ENCODE assay signal across 16 cellular contexts in the genomic region with DNA sequence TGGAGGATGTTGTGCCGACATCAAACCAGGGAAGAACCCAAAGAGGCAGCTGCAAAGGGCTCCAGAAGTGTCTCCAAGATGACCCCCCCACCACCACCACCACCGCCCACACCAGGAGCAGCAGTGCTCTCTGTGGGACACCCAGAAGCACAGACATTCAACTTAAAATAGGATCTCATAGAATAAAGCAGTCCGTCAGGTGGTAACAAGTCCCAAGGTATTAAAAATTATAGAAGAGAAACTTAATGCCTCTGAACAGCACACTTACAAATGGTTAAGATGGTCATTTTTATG.
DNase-seq lines count a peak whose midpoint lies in the region; ATAC-seq, FAIRE-seq and TF ChIP-seq lines count a peak whose summit lies in the region.
"Had no signal": no experiment of that assay in that cellular context is flagged by ENCODE, and none has a peak within 500 bp of the region (broad histone marks: within the 10 kb centered on the region; RNA-seq: fewer than 3 reads in every experiment).

No MANE protein-coding gene starts in this region.

- intact Hi-C loops in HepG2 (cut with micrococcal nuclease; ENCODE audit: unreplicated experiment) = no loop called here

- H3K9me3 ChIP-seq in OCI-LY1 (ENCODE audit: low read length) = peaks cover 2% of the 10 kb centered on the region
- peaks cover 4% of the 10 kb centered on the region for H3K9me3 ChIP-seq in HepG2 (ENCODE audit: low read length)
- peaks cover 3% of the 10 kb centered on the region for H3K9me3 ChIP-seq in WERI-Rb-1 (ENCODE audit: severe bottlenecking)
- H3K9me3 ChIP-seq: right atrium auricular region had no signal

- no peak for FAIRE-seq in HepG2 (lab: Jason Lieb, UNC)
- FAIRE-seq: frontal cortex, G401.6 had no signal

- peak overlapping the region; percentile 61 for H3K9ac ChIP-seq in OCI-LY1 (ENCODE audit: low read length)
- 0 out of 2 replicates have a peak overlapping the region, but pooled peaks have one; percentile 41 for H3K9ac ChIP-seq in HepG2 (ENCODE audit: insufficient read depth, low read depth, low read length)

- H3K4me2 ChIP-seq in OCI-LY1 (ENCODE audit: low read length) (peak overlapping the region; percentile 55), HepG2 (ENCODE audit: low read depth, low read length) (peak overlapping the region; percentile 94)

- TF ChIP-seq POLR2A in HepG2 (IDR thresholded peaks at IDR 0.05; ENCODE audit: insufficient read depth in 1 of 2, low read depth in 2 of 2, low read length in 2 of 2) = no peak

- H3K9me3 Mint-ChIP-seq in stimulated activated memory B cell treated with anti-CD40 and anti-IgM and Interleukin-4, amounts not matched to agents 10 μg/mL and 1 μg/mL and 100 μg/mL, for 72 hours = peaks cover 5% of the 10 kb centered on the region

- no peaks in the 10 kb centered on the region for H4K20me1 ChIP-seq in OCI-LY1 (ENCODE audit: insufficient read depth, low read length)
- no peaks in the 10 kb centered on the region for H4K20me1 ChIP-seq in HepG2 (ENCODE audit: insufficient read depth, low read length)

- TF ChIP-seq EP300 in HepG2 (IDR thresholded peaks at IDR 0.05; ENCODE audit: low read depth in 2 of 2, low read length in 2 of 2) (no peak), HepG2 (CRISPR knock-in tag; IDR thresholded peaks at IDR 0.05; ENCODE audit: borderline replicate concordance) (no peak)

- POLR2A ChIA-PET in HepG2 (lab: Yijun Ruan, JAX) = interaction anchor here (1.0 to 3.0 kb wide), 5 partner anchors 100 to 161 kb away, joined by 3 to 81 read pairs (median 11); partner anchors contain the start of gene ID2

- no peaks in the 10 kb centered on the region for H3K9me2 ChIP-seq in OCI-LY1 (ENCODE audit: low read depth, low read length)

- H3K27me3 Mint-ChIP-seq in stimulated activated memory B cell treated with anti-CD40 and anti-IgM and Interleukin-4, amounts not matched to agents 10 μg/mL and 1 μg/mL and 100 μg/mL, for 72 hours = no peaks in the 10 kb centered on the region
- H3K27me3 Mint-ChIP-seq: activated CD4-positive, alpha-beta memory T cell treated with anti-CD3 and anti-CD28 coated beads for 36 hours had no signal

- H3F3A ChIP-seq in OCI-LY1 (ENCODE audit: insufficient read depth, low read length) = peaks cover 5% of the 10 kb centered on the region; the same call in 1 of the 2 replicates

- H2AFZ ChIP-seq in OCI-LY1 (ENCODE audit: low read length) = no peak overlapping the region
- H2AFZ ChIP-seq in HepG2 (ENCODE audit: low read length) = no peak overlapping the region

- CTCF ChIA-PET in HepG2 (lab: Yijun Ruan, JAX; ENCODE audit: low intra/inter-chr PET ratio, low total read pairs) = interaction anchor here (1.0 to 2.7 kb wide), 3 partner anchors 157 to 235 kb away, joined by 3 to 56 read pairs (median 4); no protein-coding TSS in a partner anchor

- in situ Hi-C loops in HepG2 (cut with HindIII; ENCODE audit: extremely low pct_ligation_motif_present, low pct_unique_long_range_greater_than_20kb) = loop anchor here (5.0 kb wide), 1 partner anchor 161 kb away; no protein-coding TSS in a partner anchor

- peak overlapping the region; percentile 89 for H3K27ac Mint-ChIP-seq in stimulated activated memory B cell treated with anti-CD40 and anti-IgM and Interleukin-4, amounts not matched to agents 10 μg/mL and 1 μg/mL and 100 μg/mL, for 72 hours
- H3K27ac Mint-ChIP-seq: activated CD4-positive, alpha-beta memory T cell treated with anti-CD3 and anti-CD28 coated beads for 36 hours had no signal

- peak overlapping the region; percentile 43 for H3K4me3 Mint-ChIP-seq in stimulated activated memory B cell treated with anti-CD40 and anti-IgM and Interleukin-4, amounts not matched to agents 10 μg/mL and 1 μg/mL and 100 μg/mL, for 72 hours
- H3K4me3 Mint-ChIP-seq: activated CD4-positive, alpha-beta memory T cell treated with anti-CD3 and anti-CD28 coated beads for 36 hours; brain had no signal

- TF ChIP-seq RAD21 in HepG2 (CRISPR knock-in tag; IDR thresholded peaks at IDR 0.05) = no peak

- peaks cover 10% of the 10 kb centered on the region for H3K36me3 Mint-ChIP-seq in stimulated activated memory B cell treated with anti-CD40 and anti-IgM and Interleukin-4, amounts not matched to agents 10 μg/mL and 1 μg/mL and 100 μg/mL, for 72 hours
- H3K36me3 Mint-ChIP-seq: brain had no signal

- peaks cover 56% of the 10 kb centered on the region for H3K4me1 Mint-ChIP-seq in stimulated activated memory B cell treated with anti-CD40 and anti-IgM and Interleukin-4, amounts not matched to agents 10 μg/mL and 1 μg/mL and 100 μg/mL, for 72 hours

- ATAC-seq in GM19023 (IDR thresholded peaks at IDR 0.05; ENCODE audit: unreplicated experiment) (peak; percentile 6), HepG2 (no peak)
- no peak for ATAC-seq in stimulated activated memory B cell treated with anti-CD40 and anti-IgM and Interleukin-4, amounts not matched to agents 10 μg/mL and 1 μg/mL and 100 μg/mL, for 72 hours

- H3K4me3 ChIP-seq in OCI-LY1 (ENCODE audit: low read depth, low read length, poor library complexity, severe bottlenecking) = peak overlapping the region; percentile 32
- H3K4me3 ChIP-seq in HepG2 (replicated peaks in 1 of 3; ENCODE audit: insufficient read depth in 1 of 3, low read depth in 2 of 3, low read length in 3 of 3) = peak overlapping the region in 2 of 3 experiments; percentile 42 to 64; a peak in 2 of 6 replicates
- no peak overlapping the region for H3K4me3 ChIP-seq in WERI-Rb-1 (ENCODE audit: low read depth, low read length)
- H3K4me3 ChIP-seq: right atrium auricular region had no signal

- peaks cover 94% of the 10 kb centered on the region for H3K4me1 ChIP-seq in OCI-LY1 (ENCODE audit: insufficient read depth, low read length, severe bottlenecking)
- peaks cover 38% of the 10 kb centered on the region for H3K4me1 ChIP-seq in HepG2 (ENCODE audit: insufficient read depth, low read length)

- no TSS peak for BruUV-seq in HepG2 (replicated peaks; lab: Mats Ljungman, UMichigan)

- H3K27me3 ChIP-seq in OCI-LY1 (ENCODE audit: insufficient read depth, low read length) (no peaks in the 10 kb centered on the region), HepG2 (ENCODE audit: control insufficient read depth in 1 of 2, insufficient read depth in 2 of 2, low read length in 2 of 2) (peaks cover 5 to 29% of the 10 kb centered on the region in 2 experiments; a peak in 4 of 5 replicates), WERI-Rb-1 (ENCODE audit: insufficient read depth, low read depth, severe bottlenecking) (no peaks in the 10 kb centered on the region)
- H3K27me3 ChIP-seq: right atrium auricular region had no signal

- H3K79me2 ChIP-seq in OCI-LY1 (ENCODE audit: insufficient read depth, low read length) (no peaks in the 10 kb centered on the region), HepG2 (ENCODE audit: insufficient read depth, low read length) (no peaks in the 10 kb centered on the region)

- DNase-seq in HepG2 (ENCODE audit: low spot score) (no peak), WERI-Rb-1 (no peak), cerebellum (ENCODE audit: low spot score) (no peak), Ammon's horn (ENCODE audit: low spot score) (no peak)
- DNase-seq: activated CD4-positive, alpha-beta memory T cell treated with anti-CD3 and anti-CD28 coated beads for 36 hours; activated effector memory CD4-positive, alpha-beta T cell treated with anti-CD3 and anti-CD28 coated beads, Interleukin-2, amount 50 U/mL, for 16 hours; NCI-H446 treated with DMSO at 0.1 percent for 48 hours; stimulated activated CD4-positive, alpha-beta T cell treated with anti-CD3 and anti-CD28 coated beads, Interleukin-4, amount 100 ng/mL, for 4 hours had no signal

- 66% methylated on average over 3 of the region's 3 CpGs for WGBS in HepG2 (ENCODE audit: low lambda C conversion rate)

- TF ChIP-seq CTCF in OCI-LY1 (IDR thresholded peaks at IDR 0.05; ENCODE audit: low read length) (no peak), HepG2 (CRISPR knock-in tag; IDR thresholded peaks at IDR 0.05) (no peak), WERI-Rb-1 (IDR thresholded peaks at IDR 0.05; ENCODE audit: low read depth, low read length) (no peak)

- H3K27ac ChIP-seq in OCI-LY1 (ENCODE audit: low read depth, low read length, poor library complexity, severe bottlenecking) (peak overlapping the region; percentile 97), HepG2 (ENCODE audit: extremely low read length, insufficient read depth, low read length) (no peak overlapping the region), WERI-Rb-1 (no peak overlapping the region; the same call in 1 of the 2 replicates)
- H3K27ac ChIP-seq: right atrium auricular region, RWPE1 had no signal

- H3K36me3 ChIP-seq in OCI-LY1 (ENCODE audit: insufficient read depth, low read length) = peaks cover 3% of the 10 kb centered on the region
- H3K36me3 ChIP-seq in HepG2 (replicated peaks in 1 of 2; ENCODE audit: control insufficient read depth in 1 of 2, insufficient read depth in 2 of 2, low read length in 2 of 2) = no peaks in the 10 kb centered on the region
- no peaks in the 10 kb centered on the region for H3K36me3 ChIP-seq in WERI-Rb-1
- H3K36me3 ChIP-seq: right atrium auricular region had no signal

TF ChIP-seq in HepG2, 621 proteins besides CTCF, POLR2A, EP300 and RAD21:
- TF ChIP-seq ZNF556 (CRISPR knock-in tag; IDR thresholded peaks at IDR 0.05; ENCODE audit: borderline replicate concordance) = 0 out of 2 replicates have a peak, but pooled peaks have one; percentile 1
- no peak for TF ChIP-seq ZNF713 (CRISPR knock-in tag; IDR thresholded peaks at IDR 0.05)
- 0 out of 2 replicates have a peak, but pooled peaks have one; percentile 7 for TF ChIP-seq HES4 (CRISPR knock-in tag; IDR thresholded peaks at IDR 0.05; ENCODE audit: borderline replicate concordance)
